In genomic region chr15:41661078-41661528, GRCh38 we compare ENCODE assay signal across 8 cellular contexts. TPM values are rescaled to one million over a fixed set of nuclear protein-coding genes. Genes with fewer than 3 reads are reported as not detected.
DNase-seq lines count a peak whose midpoint lies in the region; ATAC-seq, FAIRE-seq and TF ChIP-seq lines count a peak whose summit lies in the region.

No MANE protein-coding gene starts in this region.

- TF ChIP-seq POLR2A in A549 (IDR thresholded peaks at IDR 0.05; ENCODE audit: low read length) = no peak
- TF ChIP-seq POLR2A in stomach (IDR thresholded peaks at IDR 0.05) = no peak

- POLR2A ChIA-PET in A549 (lab: Yijun Ruan, JAX) = interaction anchor here (0.6 to 2.1 kb wide), 2 partner anchors 34 to 39 kb away, joined by 4 to 6 read pairs; no protein-coding TSS in a partner anchor

- H3K36me3 ChIP-seq in stomach = no peaks in the 10 kb centered on the region

- DNase-seq in A549 (ENCODE audit: low read depth in 1 of 2, low spot score in 1 of 2) (no peak), right cardiac atrium (no peak), stomach (no peak), NCI-H1930 (lab: John Stamatoyannopoulos, UW) (no peak), middle frontal gyrus (ENCODE audit: extremely low spot score, low spot score) (no peak)
- no peak for DNase-seq in activated CD4-positive, CD25-positive, alpha-beta regulatory T cell (lab: John Stamatoyannopoulos, UW)

- 21% methylated on average over 9 of the region's 9 CpGs for WGBS in A549 (ENCODE audit: missing lambda C conversion rate)
- WGBS in right cardiac atrium = 1% methylated on average over 9 of the region's 9 CpGs
- 2 to 4% (median 2%) methylated on average over 9 of the region's 9 CpGs for WGBS in stomach, 5 donors

- peak overlapping the region; percentile 56 for H3K4me3 ChIP-seq in A549
- H3K4me3 ChIP-seq in right cardiac atrium (ENCODE audit: low read length) = peak overlapping the region; percentile 31
- H3K4me3 ChIP-seq in stomach = peak overlapping the region; percentile 52 to 60 (median 58)

- peak; percentile 7 to 15; a peak in 2 of 6 replicates for ATAC-seq in A549
- peak; percentile 1 for ATAC-seq in GM18909 (IDR thresholded peaks at IDR 0.05; ENCODE audit: poor library complexity, unreplicated experiment)
- no peak for ATAC-seq in right cardiac atrium

- no peak for TF ChIP-seq RAD21 in A549 (conservative IDR thresholded peaks at IDR 0.05 in 1 of 2, IDR thresholded peaks at IDR 0.05 in 1 of 2)

- TF ChIP-seq CTCF in A549 (IDR thresholded peaks at IDR 0.05) = no peak
- TF ChIP-seq CTCF in VCaP (conservative IDR thresholded peaks at IDR 0.05) = no peak
- TF ChIP-seq CTCF in stomach (IDR thresholded peaks at IDR 0.05) = no peak

- H3K27ac ChIP-seq in A549 (peak overlapping the region; percentile 66 to 88), VCaP (peak overlapping the region; percentile 83), right cardiac atrium (ENCODE audit: low read length) (no peak overlapping the region), stomach (peak overlapping the region; percentile 68 to 94 (median 90))

- no peak for TF ChIP-seq EP300 in A549 (IDR thresholded peaks at IDR 0.05)
- no peak for TF ChIP-seq EP300 in stomach (IDR thresholded peaks at IDR 0.05)

- no peak for FAIRE-seq in A549 (lab: Jason Lieb, UNC)

- H3K4me2 ChIP-seq in A549 = peak overlapping the region; percentile 85

- CTCF ChIA-PET in A549 (lab: Yijun Ruan, JAX) = interaction anchor here (0.9 to 1.9 kb wide), 4 partner anchors 10 to 103 kb away, joined by 3 to 5 read pairs (median 4); no protein-coding TSS in a partner anchor

- H3K27me3 ChIP-seq in right cardiac atrium (ENCODE audit: control insufficient read depth, insufficient read depth) (no peaks in the 10 kb centered on the region), stomach (no peaks in the 10 kb centered on the region)

- H3K4me1 ChIP-seq in A549 (peaks cover 15% of the 10 kb centered on the region), right cardiac atrium (ENCODE audit: control insufficient read depth, insufficient read depth, low read length) (no peaks in the 10 kb centered on the region), stomach (peaks cover 18 to 60% (median 39%) of the 10 kb centered on the region in 4 donors)

- intact Hi-C loops in right cardiac atrium (cut with DNase I) (no loop called here), stomach (cut with DNase I; ENCODE audit: low total_unique reads) (no loop called here)

- H3K9me3 ChIP-seq in A549 (no peaks in the 10 kb centered on the region), right cardiac atrium (ENCODE audit: control insufficient read depth, low read length) (no peaks in the 10 kb centered on the region), stomach (no peaks in the 10 kb centered on the region)

TF ChIP-seq in A549, 52 proteins besides CTCF, POLR2A, EP300 and RAD21:
- no peak for TF ChIP-seq FOSB (CRISPR knock-in tag; IDR thresholded peaks at IDR 0.05)
- TF ChIP-seq CBX2 (IDR thresholded peaks at IDR 0.05; ENCODE audit: borderline replicate concordance, low read depth) = no peak
- no peak for TF ChIP-seq FOSL2 (IDR thresholded peaks at IDR 0.05)
- no peak for TF ChIP-seq FOSL2 (CRISPR knock-in tag; IDR thresholded peaks at IDR 0.05)
- TF ChIP-seq KDM5A (IDR thresholded peaks at IDR 0.05) = no peak
- no peak for TF ChIP-seq RNF2 (IDR thresholded peaks at IDR 0.05; ENCODE audit: borderline replicate concordance, low read depth)
- TF ChIP-seq REST (IDR thresholded peaks at IDR 0.05) = no peak
- no peak for TF ChIP-seq MAX (IDR thresholded peaks at IDR 0.05)
- TF ChIP-seq JUN (IDR thresholded peaks at IDR 0.05) = no peak
- TF ChIP-seq MAZ (IDR thresholded peaks at IDR 0.05; ENCODE audit: borderline replicate concordance, low read depth, low read length) = no peak
- no peak for TF ChIP-seq BCL3 (IDR thresholded peaks at IDR 0.05)
- no peak for TF ChIP-seq HOXB13 (CRISPR knock-in tag; IDR thresholded peaks at IDR 0.05; ENCODE audit: low read depth)
- TF ChIP-seq PBX3 (IDR thresholded peaks at IDR 0.05) = no peak

RNA-seq across cellular contexts. Expression of gene MGA, which starts 0.9 kb away (rescaled TPM):
- polyA plus RNA-seq in A549 (2011; rRNA removed) = 13.8 and 17.9 TPM in 2 replicates
- polyA plus RNA-seq in A549 (2012; cell fraction: cytosol; rRNA removed) = 1.4 and 1.8 TPM in 2 replicates
- 1.9 and 3.5 TPM in 2 replicates for polyA plus RNA-seq in A549 (2012; cell fraction: nucleus; rRNA removed)
- 4.5 to 5.8 TPM (median 4.6 TPM) in 3 replicates for polyA plus RNA-seq in A549 (2017; fragmentation: RNase III; extraction: RNeasy Plus Mini Kit Qiagen cat#74134 plus additional on column Dnase treatment)
- 35.6 and 38.6 TPM in 2 replicates for polyA minus RNA-seq in A549 (2011; rRNA and poly(A)+ RNA removed)
- 10 to 100 TPM; 33.6 to 39.2 (median 36.6) TPM for total RNA-seq in right cardiac atrium
- 4.2 TPM for polyA plus RNA-seq in right cardiac atrium
- total RNA-seq in stomach = 10 to 100 TPM; 19.6 to 75.2 (median 47.4) TPM
- 1 to 10 TPM; 2.1 to 2.3 (median 2.2) TPM for polyA plus RNA-seq in stomach

Comparison
In these comparisons a context has a peak if more than half of its experiments do, and no peak if none do; other contexts are left out.
1. ATAC-seq: peak in A549 (2 of 2) and GM18909 (single experiment); none in right cardiac atrium (0 of 2).
2. Peak in every context shown above with its lines, with median percentiles within 50 percentile points of each other: H3K4me3 ChIP-seq.